Comparison of ENCODE assay signal across 23 cellular contexts in the genomic region with DNA sequence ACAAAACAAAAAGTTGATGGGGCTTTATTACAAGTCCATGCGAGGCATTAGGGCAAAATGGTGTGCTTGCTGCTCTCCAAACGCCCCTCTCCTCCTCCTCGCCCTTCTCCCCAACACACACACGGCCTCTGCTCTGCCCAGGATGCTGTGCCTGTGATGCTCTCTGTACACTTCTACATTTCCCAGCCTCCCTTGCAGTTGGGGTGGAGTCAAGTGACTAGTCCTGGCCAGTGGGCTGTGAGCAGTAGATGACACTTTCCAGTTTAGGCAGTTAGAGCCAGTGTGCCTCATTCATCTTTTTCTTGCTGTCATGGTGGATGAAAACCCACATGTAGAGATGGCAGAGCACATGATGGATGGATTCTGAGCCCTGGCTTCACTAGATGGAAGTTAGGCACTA. TPM values are rescaled to one million over a fixed set of nuclear protein-coding genes. Genes with fewer than 3 reads are reported as not detected.
"Had no signal": no experiment of that assay in that cellular context is flagged by ENCODE, and none has a peak within 500 bp of the region (broad histone marks: within the 10 kb centered on the region; RNA-seq: fewer than 3 reads in every experiment).

No MANE protein-coding gene starts in this region.

- FAIRE-seq: colon, keratinocyte, pancreas, urothelium cell line had no signal

- H3K36me3 ChIP-seq: gastrocnemius medialis, neutrophil, pancreas, sigmoid colon, tibial artery had no signal

- H3K9me3 ChIP-seq: gastrocnemius medialis, neutrophil, pancreas, sigmoid colon, testis, tibial artery had no signal

- ATAC-seq: gastrocnemius medialis; natural killer cell; pancreas; stimulated activated memory B cell treated with anti-CD40 and anti-IgM and Interleukin-4, amounts not matched to agents 10 μg/mL and 1 μg/mL and 100 μg/mL, for 72 hours; stimulated activated naive CD8-positive, alpha-beta T cell treated with anti-CD3 and anti-CD28 coated beads, Interleukin-15, Interleukin-2, amounts not matched to agents 100 U/mL and 50 U/mL, for 24 hours had no signal

- DNase-seq: dorsolateral prefrontal cortex; effector CD4-positive, alpha-beta T cell; foreskin fibroblast; gastrocnemius medialis; head of caudate nucleus; natural killer cell; pancreas; sigmoid colon; stimulated activated CD4-positive, alpha-beta T cell treated with anti-CD3 and anti-CD28 coated beads, Interleukin-4, amount 100 ng/mL, for 4 hours; stimulated activated naive CD8-positive, alpha-beta T cell treated with anti-CD3 and anti-CD28 coated beads, Interleukin-15, Interleukin-2, amounts not matched to agents 100 U/mL and 50 U/mL, for 24 hours; substantia nigra; testis; tibial artery had no signal

- H3K27ac ChIP-seq: dorsolateral prefrontal cortex, gastrocnemius medialis, neutrophil, pancreas, sigmoid colon, testis, tibial artery had no signal

- H3K4me3 ChIP-seq: dorsolateral prefrontal cortex, gastrocnemius medialis, lung, pancreas, sigmoid colon, testis, tibial artery had no signal

- H3K27me3 ChIP-seq: testis had no signal

RNA-seq across cellular contexts. Expression of a gene that starts 5.4 kb away (rescaled TPM):
- total RNA-seq: gastrocnemius medialis, glomerular endothelial cell, natural killer cell, pancreas, pulmonary artery endothelial cell, sigmoid colon had no signal
- polyA plus RNA-seq: esophagus, keratinocyte, liver, pancreas had no signal
